In genomic region chr7:26399309-26399610, GRCh38 we compare ENCODE assay signal across 1 cellular context.
TF ChIP-seq lines count a peak whose summit lies in the region.

No MANE protein-coding gene starts in this region.

TF ChIP-seq in HEK293, 187 proteins besides CTCF, POLR2A, EP300 and RAD21 (continued from another document):
- no peak for TF ChIP-seq ZNF26 (tag by site-specific recombination; IDR thresholded peaks at IDR 0.05)
